Comparison of ENCODE assay signal across 16 cellular contexts in the genomic region with DNA sequence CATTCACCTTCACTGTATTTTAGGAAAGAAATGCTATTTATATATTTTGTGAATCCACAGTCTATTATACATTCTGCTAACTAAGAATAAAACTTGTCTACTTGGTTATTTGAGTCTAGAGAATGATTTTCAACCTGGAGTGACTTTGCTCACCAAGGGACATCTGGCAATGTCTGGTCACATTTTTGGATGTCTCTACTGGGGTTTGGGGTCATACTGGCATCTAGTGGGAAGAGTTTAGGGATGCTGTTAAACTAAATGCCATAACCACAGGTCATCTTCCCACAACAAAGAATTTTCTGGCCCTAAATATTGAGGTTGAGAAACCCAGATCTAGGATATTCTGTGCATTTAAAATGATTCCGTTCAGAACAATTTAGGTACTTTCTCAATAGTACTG. TPM values are rescaled to one million over a fixed set of nuclear protein-coding genes. Genes with fewer than 3 reads are reported as not detected.
DNase-seq lines count a peak whose midpoint lies in the region; TF ChIP-seq lines count a peak whose summit lies in the region.
"Had no signal": no experiment of that assay in that cellular context is flagged by ENCODE, and none has a peak within 500 bp of the region (broad histone marks: within the 10 kb centered on the region; RNA-seq: fewer than 3 reads in every experiment).

No MANE protein-coding gene starts in this region.

- BruUV-seq in mammary epithelial cell (replicated peaks; lab: Mats Ljungman, UMichigan): no TSS peak

- H3K79me2 ChIP-seq in Karpas-422 (ENCODE audit: low read length) (no peaks in the 10 kb centered on the region), mammary epithelial cell (ENCODE audit: insufficient read depth, low read length) (no peaks in the 10 kb centered on the region), osteoblast (ENCODE audit: insufficient read depth, low read length) (no peaks in the 10 kb centered on the region)

- H3K4me2 ChIP-seq in Karpas-422 (ENCODE audit: low read depth, low read length, poor library complexity, severe bottlenecking) (no peak overlapping the region), mammary epithelial cell (ENCODE audit: insufficient read depth, low read depth, low read length) (no peak overlapping the region), osteoblast (ENCODE audit: insufficient read depth, low read length) (no peak overlapping the region)

- H3K27me3 ChIP-seq in Karpas-422 (ENCODE audit: low read length): no peaks in the 10 kb centered on the region
- H3K27me3 ChIP-seq in mammary epithelial cell (ENCODE audit: insufficient read depth, low read length): no peaks in the 10 kb centered on the region
- H3K27me3 ChIP-seq in osteoblast (ENCODE audit: insufficient read depth, low read length): no peaks in the 10 kb centered on the region

- H3K9ac ChIP-seq in Karpas-422 (ENCODE audit: low read length) (no peak overlapping the region), mammary epithelial cell (ENCODE audit: insufficient read depth, low read length) (no peak overlapping the region)

- dilution Hi-C loops in mammary epithelial cell (cut with HindIII; ENCODE audit: low sequenced_read_pairs): no loop called here

- peaks cover 34% of the 10 kb centered on the region for H3K4me1 ChIP-seq in Karpas-422 (ENCODE audit: low read length)
- no peaks in the 10 kb centered on the region for H3K4me1 ChIP-seq in mammary epithelial cell (ENCODE audit: insufficient read depth, low read length)
- H3K4me1 ChIP-seq in osteoblast (ENCODE audit: insufficient read depth, low read length): peaks cover 8% of the 10 kb centered on the region
- H3K4me1 ChIP-seq: lower lobe of right lung had no signal

- H4K20me1 ChIP-seq in Karpas-422 (ENCODE audit: insufficient read depth, low read depth, low read length) (no peaks in the 10 kb centered on the region), mammary epithelial cell (ENCODE audit: insufficient read depth, low read length) (no peaks in the 10 kb centered on the region), osteoblast (ENCODE audit: insufficient read depth, low read length) (no peaks in the 10 kb centered on the region)

- WGBS in mammary epithelial cell (ENCODE audit: low coverage, missing lambda C conversion rate): 68% methylated on average over 1 of the region's 1 CpG

- in situ Hi-C loops in mammary epithelial cell (cut with MboI; ENCODE audit: low sequenced_read_pairs in 2 of 2): no loop called here

- CTCF ChIA-PET in mammary epithelial cell (lab: Charles Lee; ENCODE audit: low non-redundant PET): interaction anchor here (0.5 kb wide), 1 partner anchor 43 kb away, joined by 3 read pairs; no protein-coding TSS in a partner anchor

- TF ChIP-seq CTCF in mammary epithelial cell (conservative IDR thresholded peaks at IDR 0.05 in 1 of 2, IDR thresholded peaks at IDR 0.05 in 1 of 2; ENCODE audit: extremely low read depth in 1 of 2, insufficient read depth in 1 of 2, low read depth in 1 of 2, low read length in 2 of 2) (peak; percentile 7 to 28), osteoblast (IDR thresholded peaks at IDR 0.05; ENCODE audit: extremely low read depth, low read depth, low read length) (peak; percentile 16)

- H3K36me3 ChIP-seq in Karpas-422 (ENCODE audit: insufficient read depth, low read length) (no peaks in the 10 kb centered on the region), mammary epithelial cell (ENCODE audit: insufficient read depth, low read length) (no peaks in the 10 kb centered on the region), osteoblast (ENCODE audit: insufficient read depth, low read length) (no peaks in the 10 kb centered on the region)
- H3K36me3 ChIP-seq: lower lobe of right lung had no signal

- intact Hi-C loops in mammary epithelial cell (cut with micrococcal nuclease): loop anchor here (5.0 kb wide), 1 partner anchor 494 kb away; no protein-coding TSS in a partner anchor

- no peak overlapping the region for H3K27ac ChIP-seq in Karpas-422 (ENCODE audit: low read length)
- no peak overlapping the region for H3K27ac ChIP-seq in mammary epithelial cell (ENCODE audit: insufficient read depth, low read depth, low read length)
- no peak overlapping the region for H3K27ac ChIP-seq in osteoblast (ENCODE audit: low read depth, low read length)
- H3K27ac ChIP-seq: 22Rv1, lower lobe of right lung had no signal

- H2AFZ ChIP-seq in Karpas-422 (ENCODE audit: low read length) (0 out of 2 replicates have a peak overlapping the region, but pooled peaks have one; percentile 74), mammary epithelial cell (ENCODE audit: low read depth, low read length) (no peak overlapping the region), osteoblast (ENCODE audit: low read length) (no peak overlapping the region)

- DNase-seq in DMS53 (lab: John Stamatoyannopoulos, UW) (peak; percentile 9), DMS53 treated with DMSO at 0.1 percent for 48 hours (lab: John Stamatoyannopoulos, UW; ENCODE audit: unreplicated experiment) (no peak), Karpas-422 (no peak), mammary epithelial cell (no peak), osteoblast (ENCODE audit: insufficient read length, low spot score, missing footprints) (no peak), NCI-H2107 treated with DMSO at 0.1 percent for 48 hours (lab: John Stamatoyannopoulos, UW; ENCODE audit: unreplicated experiment) (no peak), SK-N-DZ (ENCODE audit: low spot score) (no peak), CD1c-positive myeloid dendritic cell (ENCODE audit: extremely low spot score) (no peak)
- DNase-seq: effector CD4-positive, alpha-beta T cell; KBM-7; lower lobe of right lung; naive thymus-derived CD8-positive, alpha-beta T cell; NCI-H1436; NCI-H446 treated with DMSO at 0.1 percent for 48 hours; T-helper 2 cell had no signal

- H3K4me3 ChIP-seq in Karpas-422 (ENCODE audit: low read length) (no peak overlapping the region), mammary epithelial cell (replicated peaks in 1 of 3; ENCODE audit: insufficient read depth in 1 of 3, low read depth in 2 of 3, low read length in 3 of 3) (no peak overlapping the region), osteoblast (ENCODE audit: insufficient read depth, low read length) (no peak overlapping the region)
- H3K4me3 ChIP-seq: lower lobe of right lung had no signal

- H3K9me3 ChIP-seq in Karpas-422 (ENCODE audit: low read length) (no peaks in the 10 kb centered on the region), mammary epithelial cell (replicated peaks; ENCODE audit: insufficient read depth, low read length) (no peaks in the 10 kb centered on the region), osteoblast (ENCODE audit: low read depth, low read length) (no peaks in the 10 kb centered on the region)
- H3K9me3 ChIP-seq: lower lobe of right lung had no signal

- H3K9me2 ChIP-seq in Karpas-422 (replicated peaks; ENCODE audit: insufficient read depth, low read length): no peaks in the 10 kb centered on the region

RNA-seq across cellular contexts. Expression of a gene that starts 26.0 kb away (rescaled TPM):
- not detected in 2 replicates for total RNA-seq in Karpas-422 (2014; rRNA removed; shearing (Covaris generic); ENCODE audit: low replicate concordance)
- total RNA-seq in mammary epithelial cell: 1 to 10 TPM in 1 of 2 donors, not detected in 1; 1.5 TPM
- polyA plus RNA-seq in mammary epithelial cell: 0.03 TPM
- polyA minus RNA-seq in mammary epithelial cell: not detected
- total RNA-seq in osteoblast: not detected in 2 replicates
- not detected in 2 replicates for polyA plus RNA-seq in SK-N-DZ (2014; cell fraction: cytosol; rRNA removed)
- not detected in 2 replicates for polyA plus RNA-seq in SK-N-DZ (2014; cell fraction: nucleus; rRNA removed)
- total RNA-seq: naive thymus-derived CD8-positive, alpha-beta T cell had no signal
- polyA plus RNA-seq: naive thymus-derived CD8-positive, alpha-beta T cell had no signal
